11 cellular contexts compared by ENCODE assay signal in the genomic region with DNA sequence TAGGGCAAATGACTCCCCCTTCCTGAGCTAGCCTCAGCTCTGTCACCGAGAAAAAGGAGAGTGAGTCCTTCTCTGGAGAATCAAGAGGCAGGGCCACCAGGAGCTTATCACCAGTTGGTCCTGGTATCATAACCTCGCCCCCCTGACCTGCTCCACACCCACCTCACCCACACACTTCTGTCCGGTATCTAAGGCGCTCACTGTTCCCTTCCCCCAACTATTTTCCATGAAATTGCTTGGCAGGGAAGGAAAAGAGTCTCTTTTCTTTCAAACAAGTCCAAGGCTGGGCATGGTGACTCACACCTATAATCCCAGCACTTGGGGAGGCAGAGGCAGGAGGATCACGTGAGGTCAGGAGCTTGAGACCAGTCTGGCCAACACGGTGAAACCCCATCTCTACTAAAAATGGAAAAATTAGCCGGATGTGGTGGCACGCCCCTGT.
A peak's percentile ranks its signal among the peaks of the same experiment; 100 is the strongest.
DNase-seq lines count a peak whose midpoint lies in the region; ATAC-seq and TF ChIP-seq lines count a peak whose summit lies in the region.
"Had no signal": no experiment of that assay in that cellular context is flagged by ENCODE, and none has a peak within 500 bp of the region (broad histone marks: within the 10 kb centered on the region; RNA-seq: fewer than 3 reads in every experiment).

No MANE protein-coding gene starts in this region.

- peaks cover 73% of the 10 kb centered on the region for H3K36me3 ChIP-seq in skeletal muscle satellite cell (ENCODE audit: insufficient read depth, low read length)

- H3K9me3 ChIP-seq in skeletal muscle satellite cell (replicated peaks; ENCODE audit: low read length): no peaks in the 10 kb centered on the region

- H3K27me3 ChIP-seq in skeletal muscle satellite cell (ENCODE audit: control insufficient read depth, insufficient read depth, low read length): no peaks in the 10 kb centered on the region

- H3K27ac ChIP-seq in RWPE1: peak overlapping the region; percentile 75

- CTCF ChIA-PET in RWPE1 (lab: Yijun Ruan, JAX): interaction anchor here (0.6 to 10.3 kb wide), 2 partner anchors 104 to 435 kb away, joined by 4 to 387 read pairs; no protein-coding TSS in a partner anchor

- POLR2A ChIA-PET in RWPE1 (lab: Yijun Ruan, JAX; ENCODE audit: low non-redundant PET): no interaction called here

- no peak for TF ChIP-seq CTCF in RWPE1 (conservative IDR thresholded peaks at IDR 0.05; ENCODE audit: low read depth)
- no peak for TF ChIP-seq CTCF in epithelial cell of esophagus (IDR thresholded peaks at IDR 0.05; ENCODE audit: insufficient read depth, low read depth, low read length, missing control alignments)

- H3K4me2 ChIP-seq in skeletal muscle satellite cell (ENCODE audit: low read length): peak overlapping the region; percentile 31

- H3K4me3 ChIP-seq in epithelial cell of esophagus (ENCODE audit: low read length) (no peak overlapping the region), skeletal muscle satellite cell (ENCODE audit: low read length) (no peak overlapping the region)
- H3K4me3 ChIP-seq: GM12878 had no signal

- H3K9ac ChIP-seq in skeletal muscle satellite cell (ENCODE audit: low read depth, low read length): no peak overlapping the region

- peak; percentile 43 for DNase-seq in ELR (ENCODE audit: low read depth)
- no peak for DNase-seq in RWPE1 (ENCODE audit: low spot score)
- DNase-seq in epithelial cell of esophagus (ENCODE audit: low read depth): peak; percentile 28
- DNase-seq in NCI-H1048 (lab: John Stamatoyannopoulos, UW): no peak
- DNase-seq in NCI-H128 (lab: John Stamatoyannopoulos, UW; ENCODE audit: unreplicated experiment): no peak
- DNase-seq in DMS53 treated with DMSO at 0.1 percent for 48 hours (lab: John Stamatoyannopoulos, UW; ENCODE audit: unreplicated experiment): no peak
- DNase-seq: COR-L47, T-helper 9 cell had no signal

- H3K4me1 ChIP-seq in skeletal muscle satellite cell (ENCODE audit: control insufficient read depth, insufficient read depth, low read length): peaks cover 54% of the 10 kb centered on the region

- no peak for ATAC-seq in HG03460 (IDR thresholded peaks at IDR 0.05; ENCODE audit: unreplicated experiment)
- ATAC-seq: GM12878 had no signal

Comparison
In these comparisons a context has a peak if more than half of its experiments do, and no peak if none do; other contexts are left out.
1. DNase-seq: peak in ELR (single experiment) and epithelial cell of esophagus (single experiment); none in RWPE1 (single experiment), NCI-H1048 (single experiment), NCI-H128 (single experiment) and DMS53 treated with DMSO at 0.1 percent for 48 hours (single experiment).